ENCODE assay signal across 9 cellular contexts in the genomic region with DNA sequence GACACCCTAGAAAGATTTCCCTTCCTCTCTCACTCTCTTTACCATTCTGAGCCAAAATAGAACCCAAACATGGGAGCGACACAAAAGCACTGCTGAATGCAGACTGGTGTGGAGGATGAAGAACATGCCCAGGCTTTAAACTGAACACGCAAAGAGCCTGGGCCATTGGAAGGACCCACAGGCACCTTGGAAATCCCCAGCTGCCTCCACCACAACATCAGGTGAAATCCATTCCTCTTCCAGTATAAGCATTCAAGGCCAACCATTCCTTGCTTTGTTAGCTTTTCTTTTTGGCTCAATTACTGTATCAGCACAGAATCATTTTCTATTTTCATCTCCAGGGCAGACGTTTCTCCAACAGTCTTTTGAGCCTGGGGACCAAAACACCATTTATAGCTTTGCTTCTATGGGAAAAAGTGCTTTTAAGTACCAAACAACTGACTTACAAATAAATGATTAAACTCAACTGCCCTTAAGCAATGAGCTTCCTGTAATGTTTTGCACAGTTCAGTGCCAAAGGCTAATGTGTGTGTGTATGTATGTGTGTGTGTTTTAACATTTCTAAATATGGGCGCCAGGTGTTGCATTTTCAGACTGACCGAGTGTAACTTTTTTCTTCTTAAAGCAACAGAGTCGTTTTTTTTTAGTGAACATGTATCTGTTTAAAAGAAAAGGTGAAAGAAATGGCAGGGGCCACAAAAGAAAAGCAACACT. TPM values are rescaled to one million over a fixed set of nuclear protein-coding genes. Genes with fewer than 3 reads are reported as not detected.
DNase-seq lines count a peak whose midpoint lies in the region; ATAC-seq, FAIRE-seq and TF ChIP-seq lines count a peak whose summit lies in the region.
"Had no signal": no experiment of that assay in that cellular context is flagged by ENCODE, and none has a peak within 500 bp of the region (broad histone marks: within the 10 kb centered on the region; RNA-seq: fewer than 3 reads in every experiment).

No MANE protein-coding gene starts in this region.

- no peaks in the 10 kb centered on the region for H3K36me3 Mint-ChIP-seq in CD8-positive, alpha-beta T cell
- H3K36me3 Mint-ChIP-seq in T-helper 17 cell (ENCODE audit: low read depth): no peaks in the 10 kb centered on the region

- no peaks in the 10 kb centered on the region for H3K9me3 Mint-ChIP-seq in CD8-positive, alpha-beta T cell

- H3K27me3 ChIP-seq in CD8-positive, alpha-beta T cell (ENCODE audit: insufficient read depth, low read length): no peaks in the 10 kb centered on the region
- H3K27me3 ChIP-seq in mucosa of stomach (ENCODE audit: control insufficient read depth, insufficient read depth, low read length): no peaks in the 10 kb centered on the region

- DNase-seq in CD8-positive, alpha-beta T cell: no peak
- DNase-seq in T-helper 17 cell (no peak), DMS114 treated with DMSO at 0.1 percent for 48 hours (lab: John Stamatoyannopoulos, UW; ENCODE audit: unreplicated experiment) (no peak), left ventricle myocardium superior (no peak), urothelium cell line (ENCODE audit: low spot score) (no peak)

- H3K27ac ChIP-seq in CD8-positive, alpha-beta T cell (ENCODE audit: low read depth, low read length): no peak overlapping the region

- no peak for ATAC-seq in CD8-positive, alpha-beta T cell
- ATAC-seq in GM19351 (IDR thresholded peaks at IDR 0.05; ENCODE audit: unreplicated experiment): peak; percentile 48
- peak; percentile 54 for ATAC-seq in HG03280 (IDR thresholded peaks at IDR 0.05; ENCODE audit: unreplicated experiment)
- ATAC-seq in T-helper 17 cell: peak; percentile 57
- no peak for ATAC-seq in left ventricle myocardium superior

- no peaks in the 10 kb centered on the region for H3K27me3 Mint-ChIP-seq in CD8-positive, alpha-beta T cell (ENCODE audit: low read depth)
- H3K27me3 Mint-ChIP-seq in T-helper 17 cell: peaks cover 33% of the 10 kb centered on the region

- no peak overlapping the region for H3K4me3 Mint-ChIP-seq in CD8-positive, alpha-beta T cell
- no peak overlapping the region for H3K4me3 Mint-ChIP-seq in T-helper 17 cell

- peak overlapping the region; percentile 1 for H3K27ac Mint-ChIP-seq in CD8-positive, alpha-beta T cell
- H3K27ac Mint-ChIP-seq in T-helper 17 cell: no peak overlapping the region

- FAIRE-seq in urothelium cell line (lab: Jason Lieb, UNC): no peak

- H3K36me3 ChIP-seq in CD8-positive, alpha-beta T cell (ENCODE audit: insufficient read depth, low read length): no peaks in the 10 kb centered on the region
- no peaks in the 10 kb centered on the region for H3K36me3 ChIP-seq in mucosa of stomach (ENCODE audit: control insufficient read depth, insufficient read depth, low read length)

- intact Hi-C loops in CD8-positive, alpha-beta T cell (cut with DNase I, micrococcal nuclease): no loop called here
- intact Hi-C loops in left ventricle myocardium superior (cut with micrococcal nuclease): loop anchor here (5.0 kb wide), 1 partner anchor 55 kb away; no protein-coding TSS in a partner anchor

- peaks cover 6% of the 10 kb centered on the region for H3K4me1 ChIP-seq in CD8-positive, alpha-beta T cell (ENCODE audit: insufficient read depth, low read length)
- H3K4me1 ChIP-seq in mucosa of stomach (ENCODE audit: control insufficient read depth, insufficient read depth, low read length): peaks cover 6% of the 10 kb centered on the region

- H3K9ac ChIP-seq in mucosa of stomach (ENCODE audit: low read length): peak overlapping the region; percentile 18

- CTCF ChIA-PET in CD8-positive, alpha-beta T cell (lab: Charles Lee): interaction anchor here (0.6 to 1.6 kb wide), 6 partner anchors 12 to 593 kb away, joined by 3 to 7 read pairs (median 4); no protein-coding TSS in a partner anchor

- no peaks in the 10 kb centered on the region for H3K9me3 ChIP-seq in CD8-positive, alpha-beta T cell (ENCODE audit: low read length)
- no peaks in the 10 kb centered on the region for H3K9me3 ChIP-seq in T-helper 17 cell (ENCODE audit: control insufficient read depth, low read length, poor library complexity, severe bottlenecking)
- no peaks in the 10 kb centered on the region for H3K9me3 ChIP-seq in mucosa of stomach (ENCODE audit: control insufficient read depth, low read length)

- H3K4me1 Mint-ChIP-seq in CD8-positive, alpha-beta T cell (ENCODE audit: low read depth): peaks cover 15% of the 10 kb centered on the region
- H3K4me1 Mint-ChIP-seq in T-helper 17 cell: peaks cover 8% of the 10 kb centered on the region

- no peak for TF ChIP-seq CTCF in CD8-positive, alpha-beta T cell (IDR thresholded peaks at IDR 0.05)

- POLR2A ChIA-PET in CD8-positive, alpha-beta T cell (lab: Charles Lee): interaction anchor here (1.4 kb wide), 1 partner anchor 7 kb away, joined by 3 read pairs; no protein-coding TSS in a partner anchor

- no peak overlapping the region for H3K4me3 ChIP-seq in CD8-positive, alpha-beta T cell (ENCODE audit: low read depth, low read length)
- no peak overlapping the region for H3K4me3 ChIP-seq in mucosa of stomach (ENCODE audit: low read length)

RNA-seq across cellular contexts. Expression of a gene that starts 16.2 kb away (rescaled TPM):
- total RNA-seq in CD8-positive, alpha-beta T cell: under 1 TPM; 0.19 to 0.44 TPM
- total RNA-seq in T-helper 17 cell (1 to 10 TPM in 1 of 2 donors, not detected in 1; 3.6 TPM), left ventricle myocardium superior (1.3 TPM)

RNA-seq across cellular contexts. Expression of a gene that starts 16.7 kb away (rescaled TPM):
- not detected for total RNA-seq in CD8-positive, alpha-beta T cell
- not detected for total RNA-seq in T-helper 17 cell
- not detected for total RNA-seq in left ventricle myocardium superior
- total RNA-seq: temporal lobe had no signal

Comparison
In these comparisons a context has a peak if more than half of its experiments do, and no peak if none do; other contexts are left out.
1. ATAC-seq: peak in GM19351 (single experiment), HG03280 (single experiment) and T-helper 17 cell (single experiment); none in CD8-positive, alpha-beta T cell (single experiment) and left ventricle myocardium superior (single experiment).